15 cellular contexts compared by ENCODE assay signal in the genomic region with DNA sequence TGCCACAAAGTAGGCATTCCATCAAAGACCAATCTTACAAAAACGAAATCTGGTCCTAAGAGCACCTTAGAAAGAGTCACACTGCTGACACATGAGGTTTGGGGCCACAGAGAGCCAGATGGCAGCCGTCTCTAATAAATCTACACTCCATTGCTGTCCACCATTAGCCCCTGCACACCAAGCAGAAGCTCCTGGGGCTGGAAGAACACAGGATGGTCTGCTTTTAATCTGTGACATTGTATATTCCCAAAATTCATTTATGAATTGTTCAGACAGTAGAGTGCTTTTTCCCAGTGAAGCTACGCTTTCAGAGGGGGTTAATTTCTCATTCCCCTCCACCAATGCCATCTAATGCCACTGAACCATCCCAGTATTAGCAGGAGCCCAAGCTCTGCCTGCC. TPM values are rescaled to one million over a fixed set of nuclear protein-coding genes. Genes with fewer than 3 reads are reported as not detected.
DNase-seq lines count a peak whose midpoint lies in the region; ATAC-seq, FAIRE-seq and TF ChIP-seq lines count a peak whose summit lies in the region.
"Had no signal": no experiment of that assay in that cellular context is flagged by ENCODE, and none has a peak within 500 bp of the region (broad histone marks: within the 10 kb centered on the region; RNA-seq: fewer than 3 reads in every experiment).

No MANE protein-coding gene starts in this region.

- in situ Hi-C loops in GM12878 (cut with MboI) = loop anchor here (25.0 kb wide), 1 partner anchor 393 kb away; the partner anchor contains the start of genes FTSJ3, PSMC5 and SMARCD2

- peaks cover 46% of the 10 kb centered on the region for H3K4me1 Mint-ChIP-seq in stimulated activated naive CD8-positive, alpha-beta T cell treated with anti-CD3 and anti-CD28 coated beads, Interleukin-15, amount 100 ng/mL, for 72 hours
- H3K4me1 Mint-ChIP-seq in naive thymus-derived CD4-positive, alpha-beta T cell = peaks cover 26 to 43% (median 39%) of the 10 kb centered on the region in 7 donors
- H3K4me1 Mint-ChIP-seq in chondrocyte (ENCODE audit: low read depth) = peaks cover 14% of the 10 kb centered on the region

- TF ChIP-seq CTCF in GM12878 (IDR thresholded peaks at IDR 0.05 in 2 of 3, conservative IDR thresholded peaks at IDR 0.05 in 1 of 3; ENCODE audit: control insufficient read depth in 2 of 3, extremely low read depth in 1 of 3, insufficient read depth in 1 of 3, low read depth in 3 of 3, low read length in 3 of 3) (no peak), chondrocyte (IDR thresholded peaks at IDR 0.05) (no peak)

- H3K36me3 Mint-ChIP-seq in naive thymus-derived CD4-positive, alpha-beta T cell = peaks cover 0 to 10% (median 0%) of the 10 kb centered on the region in 5 donors
- no peaks in the 10 kb centered on the region for H3K36me3 Mint-ChIP-seq in chondrocyte (ENCODE audit: low read depth)

- H3K79me2 ChIP-seq in GM12878 (ENCODE audit: control insufficient read depth, insufficient read depth, low read length) = no peaks in the 10 kb centered on the region

- CTCF ChIA-PET in GM12878 (lab: Yijun Ruan, JAX) = interaction anchor here (0.7 to 7.7 kb wide), 8 partner anchors 9 to 172 kb away, joined by 3 to 43 read pairs (median 4); partner anchors contain the start of gene ACE
- CTCF ChIA-PET in naive thymus-derived CD4-positive, alpha-beta T cell (lab: Charles Lee) = interaction anchor here (0.7 to 1.7 kb wide), 3 partner anchors 35 to 171 kb away, joined by 3 to 4 read pairs (median 3); no protein-coding TSS in a partner anchor

- SMC1A ChIA-PET in GM12878 (lab: Charles Lee; ENCODE audit: uncharacterized antibody, unreplicated experiment) = interaction anchor here (1.1 to 4.2 kb wide), 5 partner anchors 13 to 168 kb away, joined by 3 to 14 read pairs (median 3); no protein-coding TSS in a partner anchor

- peaks cover 14% of the 10 kb centered on the region for H3K4me1 ChIP-seq in GM12878 (ENCODE audit: control insufficient read depth, insufficient read depth, low read length)
- H3K4me1 ChIP-seq in naive thymus-derived CD4-positive, alpha-beta T cell (ENCODE audit: control insufficient read depth in 2 of 2, insufficient read depth in 2 of 2, low read length in 2 of 2) = peaks cover 23% of the 10 kb centered on the region in 2 donors

- RAD21 ChIA-PET in GM12878 (lab: Charles Lee; ENCODE audit: unreplicated experiment) = interaction anchor here (2.4 to 3.3 kb wide), 2 partner anchors 19 to 35 kb away, joined by 7 to 19 read pairs; no protein-coding TSS in a partner anchor

- no peak for TF ChIP-seq EP300 in GM12878 (IDR thresholded peaks at IDR 0.05; ENCODE audit: borderline replicate concordance in 1 of 2, control insufficient read depth in 1 of 2, low read depth in 2 of 2, low read length in 2 of 2)

- H3K4me3 ChIP-seq in GM12878 = no peak overlapping the region
- no peak overlapping the region for H3K4me3 ChIP-seq in naive thymus-derived CD4-positive, alpha-beta T cell (ENCODE audit: low read length)

- TF ChIP-seq POLR2A in GM12878 (IDR thresholded peaks at IDR 0.05; ENCODE audit: low read depth, low read length) = no peak

- no peak overlapping the region for H3K27ac ChIP-seq in GM12878 (ENCODE audit: control insufficient read depth, insufficient read depth)
- no peak overlapping the region for H3K27ac ChIP-seq in naive thymus-derived CD4-positive, alpha-beta T cell (ENCODE audit: low read depth, low read length)

- no peak overlapping the region for H2AFZ ChIP-seq in GM12878 (ENCODE audit: control insufficient read depth, low read depth, low read length)

- H3K27me3 ChIP-seq in GM12878 (replicated peaks in 1 of 2; ENCODE audit: control insufficient read depth in 2 of 2, insufficient read depth in 2 of 2, low read length in 1 of 2) = no peaks in the 10 kb centered on the region
- no peaks in the 10 kb centered on the region for H3K27me3 ChIP-seq in naive thymus-derived CD4-positive, alpha-beta T cell (ENCODE audit: control insufficient read depth in 2 of 2, insufficient read depth in 2 of 2, low read length in 2 of 2)
- H3K27me3 ChIP-seq: tibial nerve had no signal

- H3K9me3 Mint-ChIP-seq in stimulated activated naive CD8-positive, alpha-beta T cell treated with anti-CD3 and anti-CD28 coated beads, Interleukin-15, amount 100 ng/mL, for 72 hours = no peaks in the 10 kb centered on the region
- H3K9me3 Mint-ChIP-seq in naive thymus-derived CD4-positive, alpha-beta T cell = no peaks in the 10 kb centered on the region
- no peaks in the 10 kb centered on the region for H3K9me3 Mint-ChIP-seq in chondrocyte (ENCODE audit: low read depth)
- H3K9me3 Mint-ChIP-seq: activated CD4-positive, alpha-beta T cell treated with anti-CD3 and anti-CD28 coated beads, Interleukin-2, amount 10 ng/mL, durations not matched to agents 24 days and 14 days had no signal

- H3K9me3 ChIP-seq in GM12878 (replicated peaks; ENCODE audit: control insufficient read depth, insufficient read depth, low read length) = no peaks in the 10 kb centered on the region
- no peaks in the 10 kb centered on the region for H3K9me3 ChIP-seq in naive thymus-derived CD4-positive, alpha-beta T cell (ENCODE audit: control insufficient read depth in 2 of 3, low read length in 3 of 3)
- H3K9me3 ChIP-seq: tibial nerve had no signal

- no peak overlapping the region for H3K4me2 ChIP-seq in GM12878 (ENCODE audit: control insufficient read depth, insufficient read depth)

- WGBS in GM12878 (ENCODE audit: insufficient coverage, insufficient replicate concordance, low lambda C conversion rate, missing lambda C conversion rate) = 60% methylated on average over 3 of the region's 3 CpGs

- H4K20me1 ChIP-seq in GM12878 (ENCODE audit: control insufficient read depth, insufficient read depth) = no peaks in the 10 kb centered on the region

- TF ChIP-seq RAD21 in GM12878 (IDR thresholded peaks at IDR 0.05; ENCODE audit: insufficient read depth, low read depth, low read length) = no peak

- no peak for FAIRE-seq in GM12878 (lab: Jason Lieb, UNC)
- FAIRE-seq: HTR-8/SVneo, RCC 7860 had no signal

- no peak overlapping the region for H3K9ac ChIP-seq in GM12878 (ENCODE audit: control insufficient read depth, insufficient read depth, low read length)

- TSS peak; percentile 66 for BruUV-seq in GM12878 (replicated peaks; lab: Mats Ljungman, UMichigan)

- POLR2A ChIA-PET in GM12878 (lab: Charles Lee) = no interaction called here
- POLR2A ChIA-PET in naive thymus-derived CD4-positive, alpha-beta T cell (lab: Charles Lee) = interaction anchor here (1.1 to 1.9 kb wide), 3 partner anchors 10 to 175 kb away, joined by 3 to 6 read pairs (median 5); no protein-coding TSS in a partner anchor

- ATAC-seq in stimulated activated naive CD8-positive, alpha-beta T cell treated with anti-CD3 and anti-CD28 coated beads, Interleukin-15, amount 100 ng/mL, for 72 hours = no peak
- ATAC-seq in stimulated activated naive CD8-positive, alpha-beta T cell treated with anti-CD3 and anti-CD28 coated beads, Interleukin-15, Interleukin-2, amounts not matched to agents 100 U/mL and 50 U/mL, for 24 hours = no peak
- no peak for ATAC-seq in GM12878
- no peak for ATAC-seq in naive thymus-derived CD4-positive, alpha-beta T cell
- ATAC-seq in HG03460 (IDR thresholded peaks at IDR 0.05; ENCODE audit: unreplicated experiment) = no peak
- no peak for ATAC-seq in HG03439 (IDR thresholded peaks at IDR 0.05; ENCODE audit: unreplicated experiment)
- ATAC-seq: right cardiac atrium had no signal

- DNase-seq in stimulated activated naive CD8-positive, alpha-beta T cell treated with anti-CD3 and anti-CD28 coated beads, Interleukin-15, amount 100 ng/mL, for 72 hours = no peak
- DNase-seq in stimulated activated naive CD8-positive, alpha-beta T cell treated with anti-CD3 and anti-CD28 coated beads, Interleukin-15, Interleukin-2, amounts not matched to agents 100 U/mL and 50 U/mL, for 24 hours = no peak
- DNase-seq in GM12878 (ENCODE audit: low read depth, low spot score) (no peak), NCI-H345 (lab: John Stamatoyannopoulos, UW) (no peak), chondrocyte (ENCODE audit: low spot score) (no peak)
- no peak for DNase-seq in naive thymus-derived CD4-positive, alpha-beta T cell
- DNase-seq: activated CD4-positive, alpha-beta T cell treated with anti-CD3 and anti-CD28 coated beads, Interleukin-2, amount 10 ng/mL, durations not matched to agents 24 days and 14 days; NCI-H2081 treated with DMSO at 0.1 percent for 48 hours; stimulated activated CD4-positive, alpha-beta T cell treated with anti-CD3 and anti-CD28 coated beads, Interleukin-2, amount 100 ng/mL, for 24 hours had no signal

- peaks cover 7% of the 10 kb centered on the region for H3K27me3 Mint-ChIP-seq in stimulated activated naive CD8-positive, alpha-beta T cell treated with anti-CD3 and anti-CD28 coated beads, Interleukin-15, amount 100 ng/mL, for 72 hours
- H3K27me3 Mint-ChIP-seq in naive thymus-derived CD4-positive, alpha-beta T cell = peaks cover 0 to 21% (median 0%) of the 10 kb centered on the region in 5 donors
- H3K27me3 Mint-ChIP-seq in chondrocyte (ENCODE audit: low read depth) = no peaks in the 10 kb centered on the region

- H3K36me3 ChIP-seq in GM12878 (ENCODE audit: control insufficient read depth in 2 of 2, insufficient read depth in 2 of 2, low read length in 1 of 2) = no peaks in the 10 kb centered on the region
- no peaks in the 10 kb centered on the region for H3K36me3 ChIP-seq in naive thymus-derived CD4-positive, alpha-beta T cell (ENCODE audit: control insufficient read depth in 2 of 3, insufficient read depth in 3 of 3, low read length in 3 of 3)
- H3K36me3 ChIP-seq: tibial nerve had no signal

- H3K27ac Mint-ChIP-seq in stimulated activated naive CD8-positive, alpha-beta T cell treated with anti-CD3 and anti-CD28 coated beads, Interleukin-15, amount 100 ng/mL, for 72 hours = no peak overlapping the region
- peak overlapping the region in 5 of 9 donors; percentile 30 to 84 (median 72) for H3K27ac Mint-ChIP-seq in naive thymus-derived CD4-positive, alpha-beta T cell
- H3K27ac Mint-ChIP-seq in chondrocyte (ENCODE audit: unreplicated experiment) = no peak overlapping the region

- intact Hi-C loops in GM12878 (cut with micrococcal nuclease; ENCODE audit: unreplicated experiment) = loop anchor here (5.0 kb wide), 1 partner anchor 33 kb away; the partner anchor contains the start of gene ACE
- intact Hi-C loops in naive thymus-derived CD4-positive, alpha-beta T cell (cut with micrococcal nuclease) = loop anchor here in 1 of 2 donors (10.0 kb wide), 1 partner anchor 60 kb away; no protein-coding TSS in a partner anchor

- peak overlapping the region; percentile 49 to 78 for H3K4me3 Mint-ChIP-seq in stimulated activated naive CD8-positive, alpha-beta T cell treated with anti-CD3 and anti-CD28 coated beads, Interleukin-15, amount 100 ng/mL, for 72 hours
- peak overlapping the region; percentile 65 to 87 (median 72) for H3K4me3 Mint-ChIP-seq in naive thymus-derived CD4-positive, alpha-beta T cell
- H3K4me3 Mint-ChIP-seq in chondrocyte (ENCODE audit: unreplicated experiment) = no peak overlapping the region

RNA-seq across cellular contexts. Expression of gene CYB561, which starts 1.6 kb away (rescaled TPM):
- total RNA-seq in GM12878 (2013; cell fraction: nucleolus; rRNA removed) = 4.3 and 9.8 TPM in 2 replicates
- total RNA-seq in GM12878 (2014; rRNA removed) (2.8 and 2.9 TPM in 2 replicates), GM12878 (2014; rRNA removed; fragmentation: Illumina TruSeq; extraction: Trizol) (1.4 and 1.6 TPM in 2 replicates), GM12878 (2021) (3.3 and 4.2 TPM in 2 replicates), chondrocyte (6.2 to 10.1 TPM (median 9.0 TPM) in 3 replicates)
- polyA plus RNA-seq in GM12878 (2011; ENCODE audit: low read depth) = 1.7 TPM
- polyA plus RNA-seq in GM12878 (2011; rRNA removed) (1.1 and 1.9 TPM in 2 replicates), GM12878 (2014; fragmentation: Illumina TruSeq; extraction: Trizol) (1.3 and 2.0 TPM in 2 replicates), GM12878 (2014; fragmentation: Nextera tagmentation; extraction: Ambion mirVana) (under 1 TPM; 0.52 to 0.93 TPM), GM12878 (2014; rRNA removed) (4.8 and 6.9 TPM in 2 replicates), GM12878 (2016; fragmentation: Nextera tagmentation; extraction: Ambion mirVana) (1 to 10 TPM; 3.3 TPM)
- 1.9 and 2.6 TPM in 2 replicates for polyA plus RNA-seq in GM12878 (2011; cell fraction: cytosol; rRNA removed)
- polyA plus RNA-seq in GM12878 (2011; cell fraction: nucleus; rRNA removed) = 1.8 and 2.1 TPM in 2 replicates
- polyA plus RNA-seq in GM12878 (2012) = 2.1 and 3.6 TPM in 2 replicates
- 2.6 and 2.7 TPM in 2 replicates for polyA minus RNA-seq in GM12878 (2011; rRNA and poly(A)+ RNA removed)
- 0.62 and 0.94 TPM in 2 replicates for polyA minus RNA-seq in GM12878 (2011; cell fraction: cytosol; rRNA and poly(A)+ RNA removed)
- polyA minus RNA-seq in GM12878 (2011; cell fraction: nucleus; rRNA and poly(A)+ RNA removed) = 0.85 and 2.2 TPM in 2 replicates
- 10 to 100 TPM in 3 of 5 experiments, 1 to 10 TPM in 2; 5.0 to 20.4 (median 11.0) TPM for total RNA-seq in naive thymus-derived CD4-positive, alpha-beta T cell
- 1 to 10 TPM; 1.9 to 3.0 TPM for polyA plus RNA-seq in naive thymus-derived CD4-positive, alpha-beta T cell

RNA-seq across cellular contexts. Expression of gene ACE, which starts 32.4 kb away (rescaled TPM):
- 0.52 TPM in 1 of 2 replicates, not detected in the other for total RNA-seq in GM12878 (2013; cell fraction: nucleolus; rRNA removed)
- total RNA-seq in GM12878 (2014; rRNA removed) = not detected in 2 replicates
- total RNA-seq in GM12878 (2014; rRNA removed; fragmentation: Illumina TruSeq; extraction: Trizol) = not detected in 2 replicates
- 0.08 and 0.46 TPM in 2 replicates for total RNA-seq in GM12878 (2021)
- polyA plus RNA-seq in GM12878 (2011; ENCODE audit: low read depth) = not detected
- polyA plus RNA-seq in GM12878 (2011; rRNA removed) = not detected in 2 replicates
- not detected in 2 replicates for polyA plus RNA-seq in GM12878 (2011; cell fraction: cytosol; rRNA removed)
- 0.10 TPM in 1 of 2 replicates, not detected in the other for polyA plus RNA-seq in GM12878 (2011; cell fraction: nucleus; rRNA removed)
- 0.22 TPM in 1 of 2 replicates, not detected in the other for polyA plus RNA-seq in GM12878 (2012)
- not detected in 2 replicates for polyA plus RNA-seq in GM12878 (2014; fragmentation: Illumina TruSeq; extraction: Trizol)
- not detected for polyA plus RNA-seq in GM12878 (2014; fragmentation: Nextera tagmentation; extraction: Ambion mirVana)
- 0.03 TPM in 1 of 2 replicates, not detected in the other for polyA plus RNA-seq in GM12878 (2014; rRNA removed)
- not detected for polyA plus RNA-seq in GM12878 (2016; fragmentation: Nextera tagmentation; extraction: Ambion mirVana)
- polyA minus RNA-seq in GM12878 (2011; rRNA and poly(A)+ RNA removed) = not detected in 2 replicates
- polyA minus RNA-seq in GM12878 (2011; cell fraction: cytosol; rRNA and poly(A)+ RNA removed) = not detected in 2 replicates
- polyA minus RNA-seq in GM12878 (2011; cell fraction: nucleus; rRNA and poly(A)+ RNA removed) = not detected in 2 replicates
- 10 to 100 TPM in 1 of 5 experiments, 1 to 10 TPM in 2, under 1 TPM in 2; 0.73 to 14.4 (median 2.3) TPM for total RNA-seq in naive thymus-derived CD4-positive, alpha-beta T cell
- polyA plus RNA-seq in naive thymus-derived CD4-positive, alpha-beta T cell = not detected
- total RNA-seq in chondrocyte = 0.28 to 0.68 TPM (median 0.52 TPM) in 3 replicates
- total RNA-seq: activated CD4-positive, alpha-beta T cell treated with anti-CD3 and anti-CD28 coated beads, Interleukin-2, amount 10 ng/mL, durations not matched to agents 24 days and 14 days had no signal

Comparison
In these comparisons a context has a peak if more than half of its experiments do, and no peak if none do; other contexts are left out.
1. H3K27ac Mint-ChIP-seq: peak in naive thymus-derived CD4-positive, alpha-beta T cell (5 of 9); none in stimulated activated naive CD8-positive, alpha-beta T cell treated with anti-CD3 and anti-CD28 coated beads, Interleukin-15, amount 100 ng/mL, for 72 hours (0 of 2) and chondrocyte (single experiment).